In the genomic region with DNA sequence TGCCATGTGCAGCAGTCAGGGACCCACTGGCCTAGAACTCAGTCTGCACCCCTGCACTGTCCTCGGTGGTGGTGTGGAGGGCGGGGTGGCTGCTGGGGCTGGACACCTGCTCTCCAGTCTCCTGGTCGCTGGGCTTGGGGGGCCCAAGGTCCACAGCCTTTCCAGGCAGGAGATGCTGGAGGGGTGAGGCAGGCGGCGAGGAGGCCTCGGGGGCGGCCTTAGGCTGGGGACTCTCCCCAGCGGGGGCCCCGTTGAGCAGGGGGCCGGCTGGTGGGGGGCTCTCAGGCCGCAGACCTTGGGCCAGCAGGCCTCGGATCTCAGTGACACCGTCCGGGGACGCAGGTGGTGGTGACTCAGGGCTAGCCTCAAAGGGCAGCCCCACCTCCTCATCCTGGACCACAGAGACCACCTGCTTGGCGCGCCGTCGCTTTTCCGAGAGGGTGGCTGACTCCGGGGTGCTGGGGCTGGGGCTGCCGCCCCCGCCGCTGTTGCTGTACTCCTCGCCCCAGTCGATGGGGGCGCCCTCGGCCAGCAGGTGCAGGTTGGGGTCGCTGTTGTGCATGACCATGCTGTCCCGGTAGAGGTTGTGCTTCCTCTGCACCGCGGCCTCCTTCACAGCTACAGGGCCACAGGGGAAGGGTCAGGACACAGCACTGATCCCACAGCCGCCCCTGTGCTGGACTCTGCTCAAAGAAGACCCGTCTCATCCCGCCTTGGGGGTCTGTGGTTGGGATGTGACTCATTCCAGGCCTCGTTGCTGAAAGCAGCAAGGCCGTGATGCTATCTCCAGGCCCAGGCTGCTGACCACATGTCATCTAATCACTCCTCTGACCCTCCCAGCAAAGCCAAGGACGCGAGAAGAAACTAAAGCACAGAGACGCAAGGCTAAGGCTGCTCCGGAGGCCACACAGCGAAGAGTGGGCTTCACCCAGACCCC, we compare ENCODE assay signal across 1 cellular context.
TF ChIP-seq lines count a peak whose summit lies in the region.

No MANE protein-coding gene starts in this region.

TF ChIP-seq in K562, 482 proteins besides CTCF, POLR2A, EP300 and RAD21 (continued from another document and continues in another):
- TF ChIP-seq UBTF (IDR thresholded peaks at IDR 0.05; ENCODE audit: borderline replicate concordance in 1 of 2, low read depth in 2 of 2, low read length in 2 of 2) (no peak), EGR1 (conservative IDR thresholded peaks at IDR 0.05) (0 out of 2 replicates have a peak, but pooled peaks have one; percentile 32), PHF20 (IDR thresholded peaks at IDR 0.05; ENCODE audit: partially characterized antibody) (no peak), ZNF384 (IDR thresholded peaks at IDR 0.05; ENCODE audit: low read depth, low read length) (no peak), NFIX (CRISPR knock-in tag; IDR thresholded peaks at IDR 0.05; ENCODE audit: low read depth) (no peak), SLC30A9 (CRISPR knock-in tag; IDR thresholded peaks at IDR 0.05) (no peak), HNRNPK (IDR thresholded peaks at IDR 0.05; ENCODE audit: low read depth, low read length, poor library complexity, severe bottlenecking) (no peak), HNRNPL (IDR thresholded peaks at IDR 0.05; ENCODE audit: low read depth, low read length) (no peak), EWSR1 (IDR thresholded peaks at IDR 0.05; ENCODE audit: borderline replicate concordance, low read depth, partially characterized antibody) (no peak), PATZ1 (CRISPR knock-in tag; IDR thresholded peaks at IDR 0.05; ENCODE audit: borderline replicate concordance) (no peak), U2AF2 (optimal IDR thresholded peaks at IDR 0.05; ENCODE audit: low read depth, low read length) (no peak), BMI1 (IDR thresholded peaks at IDR 0.05; ENCODE audit: low read length) (no peak), POLR2AphosphoS5 (IDR thresholded peaks at IDR 0.05; ENCODE audit: control insufficient read depth, insufficient read depth, low read depth, low read length) (no peak), POLR2G (IDR thresholded peaks at IDR 0.05; ENCODE audit: low read depth, low read length) (peak; percentile 42; the same call in 1 of the 2 replicates), TRIM24 (IDR thresholded peaks at IDR 0.05) (0 out of 4 replicates have a peak, but pooled peaks of 1 of the 2 experiments have one; percentile 22), NR2C2 (CRISPR knock-in tag; IDR thresholded peaks at IDR 0.05) (0 out of 2 replicates have a peak, but pooled peaks have one; percentile 32), NR2C2 (tag; IDR thresholded peaks at IDR 0.05) (peak; percentile 73), ZNF655 (CRISPR knock-in tag; IDR thresholded peaks at IDR 0.05) (no peak), KDM2B (CRISPR knock-in tag; IDR thresholded peaks at IDR 0.05) (no peak), MAFF (IDR thresholded peaks at IDR 0.05; ENCODE audit: low read length) (no peak), CREBBP (IDR thresholded peaks at IDR 0.05; ENCODE audit: low read depth, low read length) (no peak), HNRNPLL (IDR thresholded peaks at IDR 0.05; ENCODE audit: low read depth, low read length, poor library complexity, severe bottlenecking) (no peak), SAP30 (IDR thresholded peaks at IDR 0.05; ENCODE audit: borderline replicate concordance, insufficient read depth, low read depth, low read length, poor library complexity, severe bottlenecking) (no peak), THAP12 (CRISPR knock-in tag; IDR thresholded peaks at IDR 0.05) (no peak), ZNF77 (CRISPR knock-in tag; IDR thresholded peaks at IDR 0.05) (no peak), ZNF695 (CRISPR knock-in tag; IDR thresholded peaks at IDR 0.05) (no peak), CHD2 (IDR thresholded peaks at IDR 0.05; ENCODE audit: low read depth, low read length) (no peak), FOSL1 (tag; conservative IDR thresholded peaks at IDR 0.05) (peak; percentile 96), POLR3A (IDR thresholded peaks at IDR 0.05; ENCODE audit: borderline replicate concordance, extremely low read depth, insufficient read depth, insufficient read length) (no peak)
- TF ChIP-seq, protein P1, sequence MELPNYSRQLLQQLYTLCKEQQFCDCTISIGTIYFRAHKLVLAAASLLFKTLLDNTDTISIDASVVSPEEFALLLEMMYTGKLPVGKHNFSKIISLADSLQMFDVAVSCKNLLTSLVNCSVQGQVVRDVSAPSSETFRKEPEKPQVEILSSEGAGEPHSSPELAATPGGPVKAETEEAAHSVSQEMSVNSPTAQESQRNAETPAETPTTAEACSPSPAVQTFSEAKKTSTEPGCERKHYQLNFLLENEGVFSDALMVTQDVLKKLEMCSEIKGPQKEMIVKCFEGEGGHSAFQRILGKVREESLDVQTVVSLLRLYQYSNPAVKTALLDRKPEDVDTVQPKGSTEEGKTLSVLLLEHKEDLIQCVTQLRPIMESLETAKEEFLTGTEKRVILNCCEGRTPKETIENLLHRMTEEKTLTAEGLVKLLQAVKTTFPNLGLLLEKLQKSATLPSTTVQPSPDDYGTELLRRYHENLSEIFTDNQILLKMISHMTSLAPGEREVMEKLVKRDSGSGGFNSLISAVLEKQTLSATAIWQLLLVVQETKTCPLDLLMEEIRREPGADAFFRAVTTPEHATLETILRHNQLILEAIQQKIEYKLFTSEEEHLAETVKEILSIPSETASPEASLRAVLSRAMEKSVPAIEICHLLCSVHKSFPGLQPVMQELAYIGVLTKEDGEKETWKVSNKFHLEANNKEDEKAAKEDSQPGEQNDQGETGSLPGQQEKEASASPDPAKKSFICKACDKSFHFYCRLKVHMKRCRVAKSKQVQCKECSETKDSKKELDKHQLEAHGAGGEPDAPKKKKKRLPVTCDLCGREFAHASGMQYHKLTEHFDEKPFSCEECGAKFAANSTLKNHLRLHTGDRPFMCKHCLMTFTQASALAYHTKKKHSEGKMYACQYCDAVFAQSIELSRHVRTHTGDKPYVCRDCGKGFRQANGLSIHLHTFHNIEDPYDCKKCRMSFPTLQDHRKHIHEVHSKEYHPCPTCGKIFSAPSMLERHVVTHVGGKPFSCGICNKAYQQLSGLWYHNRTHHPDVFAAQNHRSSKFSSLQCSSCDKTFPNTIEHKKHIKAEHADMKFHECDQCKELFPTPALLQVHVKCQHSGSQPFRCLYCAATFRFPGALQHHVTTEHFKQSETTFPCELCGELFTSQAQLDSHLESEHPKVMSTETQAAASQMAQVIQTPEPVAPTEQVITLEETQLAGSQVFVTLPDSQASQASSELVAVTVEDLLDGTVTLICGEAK (IDR thresholded peaks at IDR 0.05), result no peak
- TF ChIP-seq, protein P1 (CRISPR knock-in tag; IDR thresholded peaks at IDR 0.05), result no peak
- TF ChIP-seq, protein P2, sequence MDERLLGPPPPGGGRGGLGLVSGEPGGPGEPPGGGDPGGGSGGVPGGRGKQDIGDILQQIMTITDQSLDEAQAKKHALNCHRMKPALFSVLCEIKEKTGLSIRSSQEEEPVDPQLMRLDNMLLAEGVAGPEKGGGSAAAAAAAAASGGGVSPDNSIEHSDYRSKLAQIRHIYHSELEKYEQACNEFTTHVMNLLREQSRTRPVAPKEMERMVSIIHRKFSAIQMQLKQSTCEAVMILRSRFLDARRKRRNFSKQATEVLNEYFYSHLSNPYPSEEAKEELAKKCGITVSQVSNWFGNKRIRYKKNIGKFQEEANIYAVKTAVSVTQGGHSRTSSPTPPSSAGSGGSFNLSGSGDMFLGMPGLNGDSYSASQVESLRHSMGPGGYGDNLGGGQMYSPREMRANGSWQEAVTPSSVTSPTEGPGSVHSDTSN (CRISPR knock-in tag; IDR thresholded peaks at IDR 0.05; ENCODE audit: low read depth), result no peak
- TF ChIP-seq, protein P2 (tag; conservative IDR thresholded peaks at IDR 0.05; ENCODE audit: low read depth), result no peak
